ENCODE assay signal across 17 cellular contexts in genomic region chr2:29694741-29695140, GRCh38.
DNase-seq lines count a peak whose midpoint lies in the region; ATAC-seq and TF ChIP-seq lines count a peak whose summit lies in the region.
"Had no signal": no experiment of that assay in that cellular context is flagged by ENCODE, and none has a peak within 500 bp of the region (broad histone marks: within the 10 kb centered on the region; RNA-seq: fewer than 3 reads in every experiment).

No MANE protein-coding gene starts in this region.

- no peaks in the 10 kb centered on the region for H3K9me3 Mint-ChIP-seq in activated CD4-positive, alpha-beta T cell treated with anti-CD3 and anti-CD28 coated beads, Interleukin-2, amount 10 ng/mL, durations not matched to agents 24 days and 14 days
- H3K9me3 Mint-ChIP-seq: CD4-positive, alpha-beta T cell; CD8-positive, alpha-beta T cell had no signal

- no peaks in the 10 kb centered on the region for H3K36me3 ChIP-seq in esophagus muscularis mucosa
- H3K36me3 ChIP-seq: BLaER1 treated with 17β-estradiol and CSF1 and Interleukin-3, amounts not matched to agents 10 nM and 100 nM had no signal

- TF ChIP-seq EP300 in esophagus muscularis mucosa (IDR thresholded peaks at IDR 0.05): no peak

- H3K9me3 ChIP-seq in esophagus muscularis mucosa: no peaks in the 10 kb centered on the region
- H3K9me3 ChIP-seq: Caco-2 had no signal

- no peaks in the 10 kb centered on the region for H3K27me3 Mint-ChIP-seq in activated CD4-positive, alpha-beta T cell treated with anti-CD3 and anti-CD28 coated beads, Interleukin-2, amount 10 ng/mL, durations not matched to agents 24 days and 14 days
- H3K27me3 Mint-ChIP-seq: B cell had no signal

- no peaks in the 10 kb centered on the region for H3K36me3 Mint-ChIP-seq in activated CD4-positive, alpha-beta T cell treated with anti-CD3 and anti-CD28 coated beads, Interleukin-2, amount 10 ng/mL, durations not matched to agents 24 days and 14 days (ENCODE audit: low read depth)
- H3K36me3 Mint-ChIP-seq: CD8-positive, alpha-beta T cell had no signal

- no peaks in the 10 kb centered on the region for H3K4me1 Mint-ChIP-seq in activated CD4-positive, alpha-beta T cell treated with anti-CD3 and anti-CD28 coated beads, Interleukin-2, amount 10 ng/mL, durations not matched to agents 24 days and 14 days
- H3K4me1 Mint-ChIP-seq: B cell had no signal

- peaks cover 0 to 10% (median 7%) of the 10 kb centered on the region in 4 donors for H3K4me1 ChIP-seq in esophagus muscularis mucosa
- H3K4me1 ChIP-seq: A549; BLaER1 treated with 17β-estradiol and CSF1 and Interleukin-3, amounts not matched to agents 10 nM and 100 nM; Caco-2 had no signal

- no peak for ATAC-seq in HG03045 (IDR thresholded peaks at IDR 0.05; ENCODE audit: unreplicated experiment)
- ATAC-seq: A549; CD8-positive, alpha-beta T cell had no signal

- peak; percentile 29 for DNase-seq in activated CD4-positive, alpha-beta T cell treated with anti-CD3 and anti-CD28 coated beads, Interleukin-2, amount 10 ng/mL, durations not matched to agents 24 days and 14 days
- no peak for DNase-seq in activated CD4-positive, alpha-beta T cell treated with anti-CD3 and anti-CD28 coated beads for 48 hours
- peak; percentile 53 for DNase-seq in esophagus muscularis mucosa (ENCODE audit: extremely low spot score)
- DNase-seq in NOMO-1 treated with DMSO at 0.1 percent for 48 hours (lab: John Stamatoyannopoulos, UW; ENCODE audit: unreplicated experiment): no peak
- DNase-seq: AML-193; Caco-2; Calu3; CD4-positive, alpha-beta T cell; CD8-positive, alpha-beta T cell; DMS79 treated with DMSO at 0.1 percent for 48 hours; GF-D8 had no signal

- no peak overlapping the region for H3K27ac ChIP-seq in esophagus muscularis mucosa (replicated peaks in 1 of 4)
- H3K27ac ChIP-seq: 22Rv1; A549; BLaER1 treated with 17β-estradiol and CSF1 and Interleukin-3, amounts not matched to agents 10 nM and 100 nM; C4-2B had no signal

- H3K4me3 Mint-ChIP-seq in activated CD4-positive, alpha-beta T cell treated with anti-CD3 and anti-CD28 coated beads, Interleukin-2, amount 10 ng/mL, durations not matched to agents 24 days and 14 days: no peak overlapping the region
- H3K4me3 Mint-ChIP-seq: B cell; CD4-positive, alpha-beta T cell; CD8-positive, alpha-beta T cell had no signal

- intact Hi-C loops in activated CD4-positive, alpha-beta T cell treated with anti-CD3 and anti-CD28 coated beads, Interleukin-2, amount 10 ng/mL, durations not matched to agents 24 days and 14 days (cut with micrococcal nuclease): no loop called here
- intact Hi-C loops in esophagus muscularis mucosa (cut with DNase I): no loop called here

- H3K27me3 ChIP-seq in esophagus muscularis mucosa: no peaks in the 10 kb centered on the region
- H3K27me3 ChIP-seq: BLaER1 treated with 17β-estradiol and CSF1 and Interleukin-3, amounts not matched to agents 10 nM and 100 nM had no signal

- H3K4me3 ChIP-seq in esophagus muscularis mucosa: no peak overlapping the region
- H3K4me3 ChIP-seq: A549; BLaER1 treated with 17β-estradiol and CSF1 and Interleukin-3, amounts not matched to agents 10 nM and 100 nM had no signal

- no peak for TF ChIP-seq POLR2A in esophagus muscularis mucosa (IDR thresholded peaks at IDR 0.05; ENCODE audit: low read depth)

- H3K27ac Mint-ChIP-seq in activated CD4-positive, alpha-beta T cell treated with anti-CD3 and anti-CD28 coated beads, Interleukin-2, amount 10 ng/mL, durations not matched to agents 24 days and 14 days: no peak overlapping the region
- H3K27ac Mint-ChIP-seq: B cell; CD4-positive, alpha-beta T cell; CD8-positive, alpha-beta T cell had no signal

- WGBS in esophagus muscularis mucosa: 92% methylated on average over 5 of the region's 5 CpGs

- no peak for TF ChIP-seq CTCF in esophagus muscularis mucosa (IDR thresholded peaks at IDR 0.05)

Comparison
In these comparisons a context has a peak if more than half of its experiments do, and no peak if none do; other contexts are left out.
1. DNase-seq: peak in activated CD4-positive, alpha-beta T cell treated with anti-CD3 and anti-CD28 coated beads, Interleukin-2, amount 10 ng/mL, durations not matched to agents 24 days and 14 days (single experiment) and esophagus muscularis mucosa (single experiment); none in activated CD4-positive, alpha-beta T cell treated with anti-CD3 and anti-CD28 coated beads for 48 hours (single experiment) and NOMO-1 treated with DMSO at 0.1 percent for 48 hours (single experiment).